1 cellular context compared by ENCODE assay signal in genomic region chr16:86498155-86498651, GRCh38.
TF ChIP-seq lines count a peak whose summit lies in the region.

No MANE protein-coding gene starts in this region.

TF ChIP-seq in IMR-90, 13 proteins besides CTCF, POLR2A, EP300 and RAD21 (continued from another document):
- no peak for TF ChIP-seq SMC3 (IDR thresholded peaks at IDR 0.05; ENCODE audit: low read depth, low read length)
- TF ChIP-seq CHD1 (IDR thresholded peaks at IDR 0.05; ENCODE audit: low read depth, low read length), result no peak
- TF ChIP-seq MAZ (IDR thresholded peaks at IDR 0.05; ENCODE audit: borderline replicate concordance, low read depth, low read length), result no peak
- TF ChIP-seq, protein P1, sequence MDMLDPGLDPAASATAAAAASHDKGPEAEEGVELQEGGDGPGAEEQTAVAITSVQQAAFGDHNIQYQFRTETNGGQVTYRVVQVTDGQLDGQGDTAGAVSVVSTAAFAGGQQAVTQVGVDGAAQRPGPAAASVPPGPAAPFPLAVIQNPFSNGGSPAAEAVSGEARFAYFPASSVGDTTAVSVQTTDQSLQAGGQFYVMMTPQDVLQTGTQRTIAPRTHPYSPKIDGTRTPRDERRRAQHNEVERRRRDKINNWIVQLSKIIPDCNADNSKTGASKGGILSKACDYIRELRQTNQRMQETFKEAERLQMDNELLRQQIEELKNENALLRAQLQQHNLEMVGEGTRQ (IDR thresholded peaks at IDR 0.05; ENCODE audit: low read depth, low read length), result no peak
- TF ChIP-seq FOS (IDR thresholded peaks at IDR 0.05; ENCODE audit: low read depth, low read length), result no peak
- TF ChIP-seq RCOR1 (IDR thresholded peaks at IDR 0.05; ENCODE audit: insufficient replicate concordance, low read length), result no peak
- no peak for TF ChIP-seq CEBPB (IDR thresholded peaks at IDR 0.05; ENCODE audit: low read depth, low read length)
